ENCODE assay signal across 1 cellular context in genomic region chr5:15105799-15106393, GRCh38.
TF ChIP-seq lines count a peak whose summit lies in the region.

No MANE protein-coding gene starts in this region.

TF ChIP-seq in H1, 55 proteins besides CTCF, POLR2A, EP300 and RAD21:
- no peak for TF ChIP-seq KDM1A (IDR thresholded peaks at IDR 0.05; ENCODE audit: borderline replicate concordance, low read length)
- peak; percentile 72; the same call in 1 of the 2 replicates for TF ChIP-seq YY1 (IDR thresholded peaks at IDR 0.05; ENCODE audit: low read depth, low read length)
